In the genomic region with DNA sequence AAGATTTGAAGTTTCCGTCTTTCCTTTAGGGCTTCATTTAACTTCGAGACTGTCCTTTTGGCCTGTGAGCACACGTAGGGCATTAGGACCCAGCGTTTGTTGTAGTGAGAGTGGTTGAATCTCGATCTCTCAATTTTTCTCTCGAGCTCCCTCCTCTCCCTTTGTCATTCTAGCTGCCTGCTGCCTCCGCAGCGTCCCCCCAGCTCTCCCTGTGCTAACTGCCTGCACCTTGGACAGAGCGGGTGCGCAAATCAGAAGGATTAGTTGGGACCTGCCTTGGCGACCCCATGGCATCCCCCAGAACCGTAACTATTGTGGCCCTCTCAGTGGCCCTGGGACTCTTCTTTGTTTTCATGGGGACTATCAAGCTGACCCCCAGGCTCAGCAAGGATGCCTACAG, we compare ENCODE assay signal across 8 cellular contexts. TPM values are rescaled to one million over a fixed set of nuclear protein-coding genes. Genes with fewer than 3 reads are reported as not detected.
DNase-seq lines count a peak whose midpoint lies in the region; ATAC-seq and TF ChIP-seq lines count a peak whose summit lies in the region.

Gene TMEM35A (plus strand): TSS at position 164 of the 400 bp plus-strand sequence. CDS start 124 bp downstream, at position 288.

- no peak within 1 kb of the TSS for H3K27ac Mint-ChIP-seq in Calu3 (ENCODE audit: unreplicated experiment)

- CTCF ChIA-PET in Calu3 (lab: Charles Lee), result no interaction called here

- H3K4me3 ChIP-seq in HFF-Myc (replicated peaks; ENCODE audit: low read depth, low read length), result peak within 1 kb of the TSS; percentile 43
- H3K4me3 ChIP-seq in adipocyte (ENCODE audit: low read length), result peak within 1 kb of the TSS; percentile 67
- peak within 1 kb of the TSS; percentile 78 for H3K4me3 ChIP-seq in iPS-18a (ENCODE audit: low read length)

- H3K36me3 Mint-ChIP-seq in Calu3 (ENCODE audit: insufficient read depth, unreplicated experiment), result no peaks in the 10 kb centered on the region

- no peak within 1 kb of the TSS for H3K4me3 Mint-ChIP-seq in Calu3 (ENCODE audit: low read depth, unreplicated experiment)

- TF ChIP-seq CTCF in HFF-Myc (IDR thresholded peaks at IDR 0.05; ENCODE audit: low read depth, low read length, missing control alignments) (no peak), Calu3 (IDR thresholded peaks at IDR 0.05; ENCODE audit: unreplicated experiment) (no peak)

- intact Hi-C loops in sciatic nerve (cut with DNase I) (no loop called here), Calu3 (cut with micrococcal nuclease; ENCODE audit: unreplicated experiment) (no loop called here)

- H3K27ac ChIP-seq in iPS-18a (ENCODE audit: low read length), result no peak within 1 kb of the TSS

- DNase-seq in HFF-Myc (ENCODE audit: extremely low read depth, low read depth), result no peak
- DNase-seq in adipocyte (ENCODE audit: low read depth), result peak; percentile 44
- DNase-seq in sciatic nerve (ENCODE audit: low spot score), result no peak
- no peak for DNase-seq in NCI-H187 treated with DMSO at 0.1 percent for 48 hours (lab: John Stamatoyannopoulos, UW)
- no peak for DNase-seq in Calu3

- ATAC-seq in sciatic nerve, result peak; percentile 73
- ATAC-seq in GM18517 (IDR thresholded peaks at IDR 0.05; ENCODE audit: unreplicated experiment), result no peak
- no peak for ATAC-seq in GM21786 (IDR thresholded peaks at IDR 0.05; ENCODE audit: unreplicated experiment)

- no peaks in the 10 kb centered on the region for H3K4me1 Mint-ChIP-seq in Calu3 (ENCODE audit: low read depth, unreplicated experiment)

- H3K9me3 ChIP-seq in adipocyte (ENCODE audit: control insufficient read depth, low read length), result no peaks in the 10 kb centered on the region
- H3K9me3 ChIP-seq in iPS-18a (ENCODE audit: control insufficient read depth, low read depth, low read length), result no peaks in the 10 kb centered on the region

- H3K36me3 ChIP-seq in adipocyte (ENCODE audit: control insufficient read depth, insufficient read depth, low read length, severe bottlenecking), result no peaks in the 10 kb centered on the region
- H3K36me3 ChIP-seq in iPS-18a (ENCODE audit: control insufficient read depth, low read depth, low read length), result no peaks in the 10 kb centered on the region

- H3K27me3 ChIP-seq in adipocyte (replicated peaks; ENCODE audit: control insufficient read depth, insufficient read depth, low read length) (peaks cover 12% of the 10 kb centered on the region), iPS-18a (ENCODE audit: control insufficient read depth, insufficient read depth, low read length) (peaks cover 18% of the 10 kb centered on the region)

- H3K9me3 Mint-ChIP-seq in Calu3 (ENCODE audit: low read depth, unreplicated experiment), result no peaks in the 10 kb centered on the region

- peak within 1 kb of the TSS; percentile 7 for H3K9ac ChIP-seq in adipocyte (ENCODE audit: low read length)
- H3K9ac ChIP-seq in iPS-18a (ENCODE audit: low read length), result peak within 1 kb of the TSS; percentile 33

- peaks cover 15% of the 10 kb centered on the region for H3K27me3 Mint-ChIP-seq in Calu3 (ENCODE audit: unreplicated experiment)

- H3K4me1 ChIP-seq in adipocyte (ENCODE audit: control insufficient read depth, insufficient read depth, low read length) (no peaks in the 10 kb centered on the region), iPS-18a (ENCODE audit: control insufficient read depth, low read depth, low read length) (peaks cover 16% of the 10 kb centered on the region)

- no TSS peak for BruUV-seq in Calu3 (replicated peaks; lab: Mats Ljungman, UMichigan)

RNA-seq across cellular contexts. Expression of gene TMEM35A, which starts in this region (rescaled TPM):
- 2.3 TPM for total RNA-seq in sciatic nerve
- total RNA-seq in Calu3 (2022), result not detected in 2 replicates
